Comparison of ENCODE assay signal across 1 cellular context in the genomic region with DNA sequence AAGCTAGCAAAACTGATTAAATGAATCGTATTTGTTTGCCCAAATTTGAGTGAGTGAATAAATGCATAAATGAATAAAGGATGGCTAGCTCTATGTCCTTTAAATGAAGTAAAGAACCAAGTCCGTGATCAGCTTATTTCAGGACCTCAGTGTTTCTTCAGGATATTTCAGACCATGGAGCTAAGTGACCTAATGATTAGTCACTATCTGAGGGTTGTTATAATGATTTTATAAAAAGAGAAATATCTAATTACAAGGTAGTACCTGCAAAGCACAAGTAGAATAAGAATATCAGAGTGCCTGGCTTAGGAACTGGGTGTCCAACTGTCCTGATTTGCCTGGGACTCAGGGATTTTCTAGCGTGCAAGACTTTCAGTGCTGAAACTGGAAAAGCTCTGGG.
TF ChIP-seq lines count a peak whose summit lies in the region.

No MANE protein-coding gene starts in this region.

TF ChIP-seq in WTC11, 78 proteins besides CTCF, POLR2A, EP300 and RAD21 (continued from another document):
- TF ChIP-seq ZNF532 (CRISPR knock-in tag; IDR thresholded peaks at IDR 0.05; ENCODE audit: borderline replicate concordance) (no peak), ZNF416 (CRISPR knock-in tag; IDR thresholded peaks at IDR 0.05) (no peak), ZNF138 (CRISPR knock-in tag; conservative IDR thresholded peaks at IDR 0.05) (no peak), ZNF671 (CRISPR knock-in tag; IDR thresholded peaks at IDR 0.05) (no peak), ATF3 (CRISPR knock-in tag; conservative IDR thresholded peaks at IDR 0.05) (no peak)
